Comparison of ENCODE assay signal across 1 cellular context in genomic region chr16:56558024-56558747, GRCh38.
TF ChIP-seq lines count a peak whose summit lies in the region.

No MANE protein-coding gene starts in this region.

TF ChIP-seq in HepG2, 621 proteins besides CTCF, POLR2A, EP300 and RAD21:
- TF ChIP-seq ZUFSP (CRISPR knock-in tag; IDR thresholded peaks at IDR 0.05; ENCODE audit: borderline replicate concordance), result no peak
- no peak for TF ChIP-seq ZNF629 (CRISPR knock-in tag; conservative IDR thresholded peaks at IDR 0.05)
- no peak for TF ChIP-seq ZBTB7A (CRISPR knock-in tag; IDR thresholded peaks at IDR 0.05)
- TF ChIP-seq ARHGAP35 (CRISPR knock-in tag; IDR thresholded peaks at IDR 0.05; ENCODE audit: borderline replicate concordance), result no peak
- TF ChIP-seq ZHX2 (IDR thresholded peaks at IDR 0.05; ENCODE audit: low read depth), result no peak
- no peak for TF ChIP-seq ZHX2 (CRISPR knock-in tag; IDR thresholded peaks at IDR 0.05; ENCODE audit: borderline replicate concordance)
- no peak for TF ChIP-seq CCDC6 (CRISPR knock-in tag; IDR thresholded peaks at IDR 0.05)
- TF ChIP-seq DNMT1 (CRISPR knock-in tag; IDR thresholded peaks at IDR 0.05), result no peak
- TF ChIP-seq DPF2 (CRISPR knock-in tag; IDR thresholded peaks at IDR 0.05; ENCODE audit: borderline replicate concordance, low read depth), result no peak
- no peak for TF ChIP-seq ZNF337 (CRISPR knock-in tag; IDR thresholded peaks at IDR 0.05; ENCODE audit: borderline replicate concordance, low read depth)
- no peak for TF ChIP-seq RBFOX2 (IDR thresholded peaks at IDR 0.05; ENCODE audit: low read depth, low read length)
- TF ChIP-seq MTF1 (CRISPR knock-in tag; IDR thresholded peaks at IDR 0.05), result no peak
- no peak for TF ChIP-seq IRF2 (CRISPR knock-in tag; IDR thresholded peaks at IDR 0.05)
- no peak for TF ChIP-seq ZFP1 (CRISPR knock-in tag; IDR thresholded peaks at IDR 0.05)
